ENCODE assay signal across 20 cellular contexts in genomic region chr4:165124488-165124887, GRCh38.
"Had no signal": no experiment of that assay in that cellular context is flagged by ENCODE, and none has a peak within 500 bp of the region (broad histone marks: within the 10 kb centered on the region; RNA-seq: fewer than 3 reads in every experiment).

No MANE protein-coding gene starts in this region.

- H3K27ac ChIP-seq: colonic mucosa, dorsolateral prefrontal cortex, left lung, sigmoid colon, stomach, suprapubic skin, transverse colon had no signal

- H3K4me1 ChIP-seq: colonic mucosa, left lung, sigmoid colon, stomach, suprapubic skin, transverse colon had no signal

- H3K9me3 ChIP-seq: colonic mucosa, left lung, sigmoid colon, stomach, suprapubic skin, transverse colon had no signal

- H3K36me3 ChIP-seq: colonic mucosa, left lung, sigmoid colon, stomach, suprapubic skin, transverse colon had no signal

- H3K4me3 ChIP-seq: colonic mucosa, dorsolateral prefrontal cortex, left lung, sigmoid colon, smooth muscle cell, stomach, suprapubic skin, transverse colon had no signal

- H3K27me3 ChIP-seq: colonic mucosa, dorsolateral prefrontal cortex, sigmoid colon, suprapubic skin had no signal

- DNase-seq: activated CD4-positive, alpha-beta T cell treated with anti-CD3 and anti-CD28 coated beads for 1 hour; activated CD4-positive, alpha-beta T cell treated with anti-CD3 and anti-CD28 coated beads, Interleukin-2, amount 50 U/mL, for 1 hour; activated CD8-positive, alpha-beta memory T cell treated with anti-CD3 and anti-CD28 coated beads, Interleukin-2, amount 50 U/mL, for 4 hours; activated naive CD4-positive, alpha-beta T cell treated with Interleukin-2 at 50 U/mL for 16 hours; activated naive CD8-positive, alpha-beta T cell treated with anti-CD3 and anti-CD28 coated beads, Interleukin-2, amount 10 ng/mL, durations not matched to agents 7 days and 5 days; activated T-cell treated with anti-CD3 and anti-CD28 coated beads, Interleukin-2, amount 50 U/mL, for 4 hours; amniotic stem cell; colonic mucosa; dorsolateral prefrontal cortex; effector memory CD8-positive, alpha-beta T cell; kidney; left lung; naive thymus-derived CD4-positive, alpha-beta T cell; occipital lobe; sigmoid colon; stimulated activated CD4-positive, alpha-beta T cell treated with anti-CD3 and anti-CD28 coated beads, Interleukin-15, amount 100 ng/mL, for 24 hours; stomach; transverse colon had no signal
